ENCODE assay signal across 2 cellular contexts in genomic region chr7:95323410-95324129, GRCh38.
TF ChIP-seq lines count a peak whose summit lies in the region.

No MANE protein-coding gene starts in this region.

TF ChIP-seq in GM23338, 12 proteins besides CTCF, POLR2A, EP300 and RAD21 (continued from another document):
- no peak for TF ChIP-seq REST (IDR thresholded peaks at IDR 0.05; ENCODE audit: unreplicated experiment)
- TF ChIP-seq ETS1 (IDR thresholded peaks at IDR 0.05), result no peak

TF ChIP-seq in liver, 16 proteins besides CTCF, POLR2A, EP300 and RAD21 (continued from another document):
- TF ChIP-seq ZBTB33 (IDR thresholded peaks at IDR 0.05) (peak; percentile 13), FOXA1 (IDR thresholded peaks at IDR 0.05) (peak; percentile 57), HNF4G (IDR thresholded peaks at IDR 0.05) (peak; percentile 62), GABPA (IDR thresholded peaks at IDR 0.05 in 1 of 2, conservative IDR thresholded peaks at IDR 0.05 in 1 of 2) (no peak), YY1 (IDR thresholded peaks at IDR 0.05) (no peak), ATF3 (IDR thresholded peaks at IDR 0.05) (no peak), SP1 (IDR thresholded peaks at IDR 0.05) (no peak), JUND (IDR thresholded peaks at IDR 0.05) (peak in 1 of 2 donors; percentile 29)
